In genomic region chr7:76269895-76270294, GRCh38 we compare ENCODE assay signal across 21 cellular contexts. TPM values are rescaled to one million over a fixed set of nuclear protein-coding genes. Genes with fewer than 3 reads are reported as not detected.
DNase-seq lines count a peak whose midpoint lies in the region; ATAC-seq, FAIRE-seq and TF ChIP-seq lines count a peak whose summit lies in the region.
"Had no signal": no experiment of that assay in that cellular context is flagged by ENCODE, and none has a peak within 500 bp of the region (broad histone marks: within the 10 kb centered on the region; RNA-seq: fewer than 3 reads in every experiment).

No MANE protein-coding gene starts in this region.

- no peak for TF ChIP-seq EP300 in HepG2 (IDR thresholded peaks at IDR 0.05; ENCODE audit: low read depth in 2 of 2, low read length in 2 of 2)
- TF ChIP-seq EP300 in HepG2 (CRISPR knock-in tag; IDR thresholded peaks at IDR 0.05; ENCODE audit: borderline replicate concordance): no peak

- WGBS in HepG2 (ENCODE audit: low lambda C conversion rate): 38% methylated on average over 5 of the region's 5 CpGs
- 22% methylated on average over 5 of the region's 5 CpGs for WGBS in right lobe of liver (ENCODE audit: insufficient coverage, low coverage, low lambda C conversion rate, missing lambda C conversion rate)

- intact Hi-C loops in HepG2 (cut with micrococcal nuclease; ENCODE audit: unreplicated experiment) (no loop called here), right lobe of liver (cut with DNase I) (loop anchor here in 1 of 2 donors (10.0 kb wide), 1 partner anchor 85 kb away; no protein-coding TSS in a partner anchor)

- H3K27me3 ChIP-seq in HepG2 (ENCODE audit: control insufficient read depth in 1 of 2, insufficient read depth in 2 of 2, low read length in 2 of 2): peaks cover 0 to 24% of the 10 kb centered on the region in 2 experiments; a peak in 4 of 5 replicates
- H3K27me3 ChIP-seq in right lobe of liver: peaks cover 0 to 8% of the 10 kb centered on the region in 2 donors
- H3K27me3 ChIP-seq in neural progenitor cell: peaks cover 68% of the 10 kb centered on the region

- H3K9ac ChIP-seq in HepG2 (ENCODE audit: insufficient read depth, low read depth, low read length) (no peak overlapping the region), neural progenitor cell (no peak overlapping the region)
- H3K9ac ChIP-seq: GM23248 had no signal

- TF ChIP-seq CTCF in HepG2 (CRISPR knock-in tag; IDR thresholded peaks at IDR 0.05): no peak
- no peak for TF ChIP-seq CTCF in right lobe of liver (IDR thresholded peaks at IDR 0.05)
- TF ChIP-seq CTCF in fibroblast of pulmonary artery (IDR thresholded peaks at IDR 0.05; ENCODE audit: low read length, missing control alignments): no peak
- no peak for TF ChIP-seq CTCF in neural progenitor cell (IDR thresholded peaks at IDR 0.05)

- H3K36me3 ChIP-seq in HepG2 (replicated peaks in 1 of 2; ENCODE audit: control insufficient read depth in 1 of 2, insufficient read depth in 2 of 2, low read length in 2 of 2): no peaks in the 10 kb centered on the region
- H3K36me3 ChIP-seq in right lobe of liver: no peaks in the 10 kb centered on the region
- H3K36me3 ChIP-seq in neural progenitor cell: no peaks in the 10 kb centered on the region

- POLR2A ChIA-PET in HepG2 (lab: Yijun Ruan, JAX): interaction anchor here (0.8 to 1.3 kb wide), 2 partner anchors 10 to 22 kb away, joined by 3 read pairs; no protein-coding TSS in a partner anchor

- no peak overlapping the region for H3K4me3 Mint-ChIP-seq in neural progenitor cell
- H3K4me3 Mint-ChIP-seq: HFFc6 had no signal

- no peaks in the 10 kb centered on the region for H3K9me3 Mint-ChIP-seq in neural progenitor cell
- H3K9me3 Mint-ChIP-seq: CD4-positive, alpha-beta memory T cell; HFFc6 had no signal

- TF ChIP-seq POLR2A in HepG2 (IDR thresholded peaks at IDR 0.05; ENCODE audit: insufficient read depth in 1 of 2, low read depth in 2 of 2, low read length in 2 of 2) (no peak), right lobe of liver (IDR thresholded peaks at IDR 0.05) (no peak)

- H3K9me3 ChIP-seq in HepG2 (ENCODE audit: low read length): no peaks in the 10 kb centered on the region
- H3K9me3 ChIP-seq in right lobe of liver: no peaks in the 10 kb centered on the region
- no peaks in the 10 kb centered on the region for H3K9me3 ChIP-seq in neural progenitor cell (ENCODE audit: low read depth)

- no peak overlapping the region for H3K4me3 ChIP-seq in HepG2 (replicated peaks in 1 of 3; ENCODE audit: insufficient read depth in 1 of 3, low read depth in 2 of 3, low read length in 3 of 3)
- H3K4me3 ChIP-seq in right lobe of liver: no peak overlapping the region
- H3K4me3 ChIP-seq in fibroblast of pulmonary artery (replicated peaks; ENCODE audit: low read depth, low read length): no peak overlapping the region
- no peak overlapping the region for H3K4me3 ChIP-seq in neural progenitor cell
- H3K4me3 ChIP-seq: GM23248 had no signal

- peaks cover 9% of the 10 kb centered on the region for H3K4me1 ChIP-seq in HepG2 (ENCODE audit: insufficient read depth, low read length)
- H3K4me1 ChIP-seq in right lobe of liver: peaks cover 0 to 7% (median 0%) of the 10 kb centered on the region in 4 donors
- H3K4me1 ChIP-seq in neural progenitor cell: peaks cover 28% of the 10 kb centered on the region

- H3K27me3 Mint-ChIP-seq in neural progenitor cell (ENCODE audit: insufficient read depth, low read depth): peaks cover 27% of the 10 kb centered on the region

- H3K79me2 ChIP-seq in HepG2 (ENCODE audit: insufficient read depth, low read length): no peaks in the 10 kb centered on the region
- no peaks in the 10 kb centered on the region for H3K79me2 ChIP-seq in neural progenitor cell (ENCODE audit: low read depth)

- no peaks in the 10 kb centered on the region for H3K36me3 Mint-ChIP-seq in neural progenitor cell
- H3K36me3 Mint-ChIP-seq: CD4-positive, alpha-beta memory T cell had no signal

- no peak for FAIRE-seq in HepG2 (lab: Jason Lieb, UNC)
- FAIRE-seq: GM18507 had no signal

- DNase-seq in HepG2 (ENCODE audit: low spot score): no peak
- DNase-seq in right lobe of liver: no peak
- peak; percentile 27 for DNase-seq in fibroblast of pulmonary artery (ENCODE audit: low read depth)
- DNase-seq in neural progenitor cell (ENCODE audit: low spot score): peak; percentile 35
- DNase-seq in substantia nigra (lab: John Stamatoyannopoulos, UW): no peak
- DNase-seq in NAMALWA (ENCODE audit: low spot score): no peak
- no peak for DNase-seq in EL
- DNase-seq: Calu3; CD4-positive, alpha-beta memory T cell; GM23248; HFFc6; Karpas-422; MM.1S; NCI-H1105; NCI-H1694; NCI-H510A treated with DMSO at 0.1 percent for 48 hours; NCI-H82 had no signal

- peaks cover 28% of the 10 kb centered on the region for H3K4me1 Mint-ChIP-seq in neural progenitor cell

- TF ChIP-seq RAD21 in HepG2 (CRISPR knock-in tag; IDR thresholded peaks at IDR 0.05): no peak

- H4K20me1 ChIP-seq in HepG2 (ENCODE audit: insufficient read depth, low read length): no peaks in the 10 kb centered on the region
- peaks cover 3% of the 10 kb centered on the region for H4K20me1 ChIP-seq in neural progenitor cell (ENCODE audit: low read depth)

- in situ Hi-C loops in HepG2 (cut with HindIII; ENCODE audit: extremely low pct_ligation_motif_present, low pct_unique_long_range_greater_than_20kb): no loop called here

- H3K4me2 ChIP-seq in HepG2 (ENCODE audit: low read depth, low read length) (no peak overlapping the region), neural progenitor cell (no peak overlapping the region)

- ATAC-seq in HepG2 (no peak), right lobe of liver (no peak), GM21526 (IDR thresholded peaks at IDR 0.05; ENCODE audit: low FRiP score, unreplicated experiment) (no peak)
- ATAC-seq: Right ventricle myocardium inferior had no signal

- no peak overlapping the region for H3K27ac ChIP-seq in HepG2 (ENCODE audit: extremely low read length, insufficient read depth, low read length)
- no peak overlapping the region for H3K27ac ChIP-seq in right lobe of liver
- no peak overlapping the region for H3K27ac ChIP-seq in neural progenitor cell
- H3K27ac ChIP-seq in substantia nigra (ENCODE audit: low read depth, low read length, poor library complexity, severe bottlenecking): no peak overlapping the region
- H3K27ac ChIP-seq: 22Rv1, GM23248 had no signal

- H3F3A ChIP-seq in neural progenitor cell (ENCODE audit: low read depth): peaks cover 35% of the 10 kb centered on the region

- H2AFZ ChIP-seq in HepG2 (ENCODE audit: low read length) (no peak overlapping the region), neural progenitor cell (replicated peaks) (no peak overlapping the region)
- H2AFZ ChIP-seq: GM23248 had no signal

- BruUV-seq in HepG2 (replicated peaks; lab: Mats Ljungman, UMichigan): TSS peak; percentile 24

- H3K27ac Mint-ChIP-seq in neural progenitor cell: no peak overlapping the region
- H3K27ac Mint-ChIP-seq: CD4-positive, alpha-beta memory T cell; HFFc6 had no signal

- CTCF ChIA-PET in HepG2 (lab: Yijun Ruan, JAX; ENCODE audit: low intra/inter-chr PET ratio, low total read pairs): no interaction called here

TF ChIP-seq in HepG2, 621 proteins besides CTCF, POLR2A, EP300 and RAD21 (continues in another document):
- TF ChIP-seq E2F2 (CRISPR knock-in tag; IDR thresholded peaks at IDR 0.05; ENCODE audit: borderline replicate concordance) (no peak), ZNF567 (CRISPR knock-in tag; IDR thresholded peaks at IDR 0.05; ENCODE audit: borderline replicate concordance) (no peak)

RNA-seq across cellular contexts. Expression of gene HSPB1, which starts 32.6 kb away (rescaled TPM):
- total RNA-seq in HepG2 (2016; rRNA removed; fragmentation: Illumina TruSeq; extraction: Trizol) (21.0 and 22.7 TPM in 2 replicates), right lobe of liver (100 to 1,000 TPM in 5 of 6 experiments, 10 to 100 TPM in 1; 64.4 to 275 (median 234) TPM), neural progenitor cell (ENCODE audit: low replicate concordance) (9.7 and 20.8 TPM in 2 replicates)
- 28.6 and 37.9 TPM in 2 replicates for total RNA-seq in HepG2 (2016; cell fraction: cytosol; rRNA removed; fragmentation: Illumina TruSeq; extraction: Trizol; ENCODE audit: low read depth)
- total RNA-seq in HepG2 (2016; cell fraction: insoluble cytoplasmic fraction; rRNA removed; fragmentation: Illumina TruSeq; extraction: Trizol): 19.5 and 23.3 TPM in 2 replicates
- total RNA-seq in HepG2 (2016; cell fraction: membrane; rRNA removed; fragmentation: Illumina TruSeq; extraction: Trizol): 23.9 and 34.4 TPM in 2 replicates
- total RNA-seq in HepG2 (2016; cell fraction: nucleus; rRNA removed; fragmentation: Illumina TruSeq; extraction: Trizol): 7.9 and 12.0 TPM in 2 replicates
- polyA plus RNA-seq in HepG2 (2011; rRNA removed): 38.6 and 58.7 TPM in 2 replicates
- 27.4 and 50.9 TPM in 2 replicates for polyA plus RNA-seq in HepG2 (2011; cell fraction: cytosol; rRNA removed)
- polyA plus RNA-seq in HepG2 (2011; cell fraction: nucleus; rRNA removed): 34.0 and 48.4 TPM in 2 replicates
- 35.1 and 96.6 TPM in 2 replicates for polyA plus RNA-seq in HepG2 (2012)
- 146 and 151 TPM in 2 replicates for polyA plus RNA-seq in HepG2 (2016; cell fraction: cytosol; fragmentation: Illumina TruSeq; extraction: Trizol; ENCODE audit: low read depth)
- 58.6 and 80.2 TPM in 2 replicates for polyA plus RNA-seq in HepG2 (2016; cell fraction: insoluble cytoplasmic fraction; fragmentation: Illumina TruSeq; extraction: Trizol; ENCODE audit: low read depth)
- polyA plus RNA-seq in HepG2 (2016; cell fraction: membrane; fragmentation: Illumina TruSeq; extraction: Trizol; ENCODE audit: low read depth): 115 and 119 TPM in 2 replicates
- 42.2 and 50.9 TPM in 2 replicates for polyA plus RNA-seq in HepG2 (2016; cell fraction: nucleus; fragmentation: Illumina TruSeq; extraction: Trizol; ENCODE audit: insufficient read depth, low read depth)
- polyA minus RNA-seq in HepG2 (2011; rRNA and poly(A)+ RNA removed; ENCODE audit: low replicate concordance): 27.1 and 53.9 TPM in 2 replicates
- polyA minus RNA-seq in HepG2 (2011; cell fraction: cytosol; rRNA and poly(A)+ RNA removed): 26.1 and 27.0 TPM in 2 replicates
- polyA minus RNA-seq in HepG2 (2011; cell fraction: nucleus; rRNA and poly(A)+ RNA removed): 5.0 and 5.2 TPM in 2 replicates

Comparison
In these comparisons a context has a peak if more than half of its experiments do, and no peak if none do; other contexts are left out.
1. DNase-seq: peak in fibroblast of pulmonary artery (single experiment) and neural progenitor cell (single experiment); none in HepG2 (single experiment), right lobe of liver (0 of 3), substantia nigra (0 of 49), NAMALWA (single experiment) and EL (single experiment).